24 cellular contexts compared by ENCODE assay signal in the genomic region with DNA sequence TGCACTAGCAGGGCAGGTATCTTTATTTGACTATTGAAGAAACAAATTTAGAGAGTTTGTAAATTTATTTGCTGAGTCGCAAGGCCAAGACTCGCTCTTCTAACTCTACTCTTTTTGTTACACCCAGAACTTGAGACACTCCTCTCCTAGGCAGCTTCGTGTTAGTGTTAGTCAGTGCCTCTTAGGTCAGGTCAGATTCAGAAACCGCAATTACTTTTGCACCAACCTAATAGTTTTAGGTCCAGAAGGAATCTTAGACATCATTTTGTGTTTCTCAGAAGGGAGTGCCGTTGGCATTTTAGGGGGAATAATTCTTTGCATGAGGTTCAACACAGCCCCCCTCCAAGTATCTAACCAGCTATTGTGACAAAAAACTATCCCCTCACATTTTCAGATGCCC.
"Had no signal": no experiment of that assay in that cellular context is flagged by ENCODE, and none has a peak within 500 bp of the region (broad histone marks: within the 10 kb centered on the region; RNA-seq: fewer than 3 reads in every experiment).

No MANE protein-coding gene starts in this region.

- H3K4me1 ChIP-seq: SJSA1 had no signal

- H3K4me3 ChIP-seq: MG63, SJSA1, SK-N-MC had no signal

- H3K27ac ChIP-seq: SJSA1, SK-N-MC had no signal

- H3K9me3 ChIP-seq: MG63, SJSA1 had no signal

- H3K27me3 ChIP-seq: MG63, SJSA1 had no signal

- DNase-seq: IMR-90, Karpas-422, KG1, MG63, NCI-H1092, NCI-H1105 treated with DMSO at 0.1 percent for 48 hours, NCI-H1417 treated with DMSO at 0.1 percent for 48 hours, NCI-H146, NCI-H1694 treated with DMSO at 0.1 percent for 48 hours, NCI-H1930, NCI-H2081, NCI-H2107, NCI-H226, NCI-H446, NCI-H510A, NCI-H524 treated with DMSO at 0.1 percent for 48 hours, NCI-H69, NCI-H774, Right ventricle myocardium superior, RPMI8226, SIG-M5 had no signal

- FAIRE-seq: RCC 7860 had no signal
